In the genomic region with DNA sequence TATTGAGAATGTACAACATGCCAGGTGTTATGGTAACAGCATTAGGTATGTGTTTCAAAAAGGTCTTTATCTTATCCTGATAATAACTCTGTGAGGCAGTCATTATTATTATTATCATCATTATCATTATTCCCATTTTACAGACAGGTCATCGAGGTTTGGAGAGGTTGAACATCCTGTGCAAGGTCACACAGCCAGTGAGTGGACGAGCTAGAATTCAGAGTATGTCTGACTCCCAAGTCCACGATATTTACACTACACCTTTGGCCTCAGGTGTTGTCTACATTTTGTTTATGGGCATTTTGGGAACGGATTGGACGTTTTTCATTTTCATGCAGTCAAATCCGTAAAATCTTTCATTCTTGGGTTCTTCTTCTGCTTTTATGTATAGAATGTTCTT, we compare ENCODE assay signal across 35 cellular contexts. TPM values are rescaled to one million over a fixed set of nuclear protein-coding genes. Genes with fewer than 3 reads are reported as not detected.
"Had no signal": no experiment of that assay in that cellular context is flagged by ENCODE, and none has a peak within 500 bp of the region (broad histone marks: within the 10 kb centered on the region; RNA-seq: fewer than 3 reads in every experiment).

No MANE protein-coding gene starts in this region.

- H3K27me3 ChIP-seq: adrenal gland, cardiac muscle cell had no signal

- H3K9me3 ChIP-seq: adrenal gland had no signal

- H3K36me3 ChIP-seq: adrenal gland, cardiac muscle cell had no signal

- H3K4me1 ChIP-seq: adrenal gland had no signal

- H3K27ac ChIP-seq: adrenal gland, cardiac muscle cell had no signal

- FAIRE-seq: bronchial epithelial cell, TTC549 had no signal

- H3K4me3 ChIP-seq: adrenal gland, cardiac muscle cell had no signal

- DNase-seq: activated B cell treated with CpG ODN at 0.5 μM for 24 hours; activated CD4-positive, alpha-beta memory T cell treated with anti-CD3 and anti-CD28 coated beads for 36 hours; activated CD4-positive, alpha-beta T cell treated with anti-CD3 and anti-CD28 coated beads for 4 hours; activated CD4-positive, alpha-beta T cell treated with anti-CD3 and anti-CD28 coated beads, Interleukin-2, amount 10 ng/mL, durations not matched to agents 24 days and 14 days; activated CD4-positive, alpha-beta T cell treated with anti-CD3 and anti-CD28 coated beads, Interleukin-2, amount 50 U/mL, for 1 hour; activated CD4-positive, alpha-beta T cell treated with anti-CD3 and anti-CD28 coated beads, Interleukin-2, amount 50 U/mL, for 4 hours; activated CD4-positive, CD25-positive, alpha-beta regulatory T cell treated with anti-CD3 and anti-CD28 coated beads, Interleukin-2, amount 50 U/mL, for 72 hours; activated CD8-positive, alpha-beta memory T cell treated with anti-CD3 and anti-CD28 coated beads, Interleukin-2, amount 50 U/mL, for 4 hours; activated CD8-positive, alpha-beta T cell treated with anti-CD3 and anti-CD28 coated beads for 36 hours; activated effector memory CD4-positive, alpha-beta T cell treated with anti-CD3 and anti-CD28 coated beads, Interleukin-2, amount 50 U/mL, for 16 hours; activated gamma-delta T cell treated with Interleukin-2 at 50 U/mL for 16 hours; activated naive CD4-positive, alpha-beta T cell; activated naive CD4-positive, alpha-beta T cell treated with anti-CD3 and anti-CD28 coated beads for 36 hours; activated naive CD4-positive, alpha-beta T cell treated with anti-CD3 and anti-CD28 coated beads, Interleukin-2, amount 50 U/mL, for 16 hours; activated naive CD8-positive, alpha-beta T cell treated with anti-CD3 and anti-CD28 coated beads for 36 hours; activated T-cell treated with anti-CD3 and anti-CD28 coated beads for 4 hours; activated T-cell treated with anti-CD3 and anti-CD28 coated beads, Interleukin-2, amount 50 U/mL, for 1 hour; activated T-cell treated with anti-CD3 and anti-CD28 coated beads, Interleukin-2, amount 50 U/mL, for 4 hours; activated T-cell treated with anti-CD3 and anti-CD28 coated beads, Interleukin-2, amount 50 U/mL, for 72 hours; adrenal gland; amniotic stem cell; aorta; caudate nucleus; cerebellar nuclear complex; T-helper 1 cell; T-helper 2 cell; T-helper 9 cell had no signal

- ATAC-seq: activated CD8-positive, alpha-beta T cell treated with anti-CD3 and anti-CD28 coated beads for 36 hours; activated naive CD4-positive, alpha-beta T cell treated with anti-CD3 and anti-CD28 coated beads, Interleukin-2, amount 50 U/mL, for 72 hours; activated T-cell treated with anti-CD3 and anti-CD28 coated beads, Interleukin-2, amount 50 U/mL, for 4 hours; activated T-cell treated with anti-CD3 and anti-CD28 coated beads, Interleukin-2, amount 50 U/mL, for 72 hours; activated T-helper 17 cell treated with anti-CD3 and anti-CD28 coated beads, Interleukin-2, amount 50 U/mL, for 72 hours had no signal

RNA-seq across cellular contexts. Expression of a gene that starts 24.0 kb away (rescaled TPM):
- total RNA-seq: activated B cell treated with CpG ODN at 0.5 μM for 24 hours; activated CD4-positive, alpha-beta memory T cell treated with anti-CD3 and anti-CD28 coated beads for 36 hours; activated CD4-positive, alpha-beta T cell treated with anti-CD3 and anti-CD28 coated beads, Interleukin-2, amount 10 ng/mL, durations not matched to agents 24 days and 14 days; activated CD8-positive, alpha-beta memory T cell treated with anti-CD3 and anti-CD28 coated beads for 36 hours; activated CD8-positive, alpha-beta T cell treated with anti-CD3 and anti-CD28 coated beads for 36 hours; activated naive CD4-positive, alpha-beta T cell treated with anti-CD3 and anti-CD28 coated beads for 36 hours; activated naive CD4-positive, alpha-beta T cell treated with anti-CD3 and anti-CD28 coated beads, Interleukin-2, amount 50 U/mL, for 72 hours; activated naive CD8-positive, alpha-beta T cell treated with anti-CD3 and anti-CD28 coated beads for 36 hours; activated T-cell treated with anti-CD3 and anti-CD28 coated beads, Interleukin-2, amount 50 U/mL, for 72 hours; activated T-helper 1 cell treated with anti-CD3 and anti-CD28 coated beads, Interleukin-12 subunit alpha, Interleukin-12 subunit beta, Interleukin-2, Interleukin-4 antibody, amounts not matched to agents 30 ng/mL and 10 ng/mL and 1 ng/mL, durations not matched to agents 14 hours and 24 hours and 36 hours; activated T-helper 17 cell treated with anti-CD3 and anti-CD28 coated beads, Interleukin-2, amount 50 U/mL, for 72 hours had no signal
- polyA plus RNA-seq: cardiac muscle cell had no signal

RNA-seq across cellular contexts. Expression of a gene that starts 27.0 kb away (rescaled TPM):
- total RNA-seq: activated CD4-positive, alpha-beta memory T cell treated with anti-CD3 and anti-CD28 coated beads for 36 hours; activated CD8-positive, alpha-beta memory T cell treated with anti-CD3 and anti-CD28 coated beads for 36 hours; activated CD8-positive, alpha-beta T cell treated with anti-CD3 and anti-CD28 coated beads for 36 hours; activated naive CD4-positive, alpha-beta T cell treated with anti-CD3 and anti-CD28 coated beads for 36 hours; activated naive CD8-positive, alpha-beta T cell treated with anti-CD3 and anti-CD28 coated beads for 36 hours; activated T-cell treated with anti-CD3 and anti-CD28 coated beads, Interleukin-2, amount 50 U/mL, for 72 hours; bronchial epithelial cell; chondrocyte had no signal
